ENCODE assay signal across 1 cellular context in the genomic region with DNA sequence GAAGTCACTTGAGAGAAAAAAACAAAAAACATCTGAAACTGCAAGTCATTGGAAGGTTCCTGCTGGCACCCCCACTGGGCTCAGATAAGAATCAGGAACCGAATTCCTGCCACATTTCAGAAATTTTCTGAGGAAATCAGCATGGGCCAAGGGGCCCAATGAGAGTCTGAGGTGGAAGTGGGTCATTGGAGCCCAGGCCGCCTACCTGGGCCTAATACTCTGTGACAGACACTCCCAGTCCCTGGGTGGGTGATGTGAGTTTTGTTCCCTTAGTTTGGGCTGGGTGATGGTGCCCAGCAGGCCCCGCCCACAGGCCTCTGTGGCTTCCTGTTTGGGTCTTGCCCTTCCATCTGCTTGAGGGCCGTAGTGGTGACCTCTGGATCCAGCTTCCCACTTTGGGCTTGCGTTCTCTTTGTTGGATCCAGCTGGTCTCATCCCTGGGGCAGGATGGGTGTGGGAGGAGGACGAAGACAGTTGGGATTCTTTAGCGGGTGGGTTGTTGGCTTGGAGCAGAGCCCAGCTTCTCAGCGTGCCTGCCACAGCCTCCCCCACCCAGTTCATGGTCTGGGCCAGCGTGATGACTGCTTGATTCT.
TF ChIP-seq lines count a peak whose summit lies in the region.

No MANE protein-coding gene starts in this region.

TF ChIP-seq in K562, 482 proteins besides CTCF, POLR2A, EP300 and RAD21 (continued from another document and continues in another):
- TF ChIP-seq, protein P1, sequence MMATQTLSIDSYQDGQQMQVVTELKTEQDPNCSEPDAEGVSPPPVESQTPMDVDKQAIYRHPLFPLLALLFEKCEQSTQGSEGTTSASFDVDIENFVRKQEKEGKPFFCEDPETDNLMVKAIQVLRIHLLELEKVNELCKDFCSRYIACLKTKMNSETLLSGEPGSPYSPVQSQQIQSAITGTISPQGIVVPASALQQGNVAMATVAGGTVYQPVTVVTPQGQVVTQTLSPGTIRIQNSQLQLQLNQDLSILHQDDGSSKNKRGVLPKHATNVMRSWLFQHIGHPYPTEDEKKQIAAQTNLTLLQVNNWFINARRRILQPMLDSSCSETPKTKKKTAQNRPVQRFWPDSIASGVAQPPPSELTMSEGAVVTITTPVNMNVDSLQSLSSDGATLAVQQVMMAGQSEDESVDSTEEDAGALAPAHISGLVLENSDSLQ (IDR thresholded peaks at IDR 0.05), result no peak
- TF ChIP-seq, protein P2, sequence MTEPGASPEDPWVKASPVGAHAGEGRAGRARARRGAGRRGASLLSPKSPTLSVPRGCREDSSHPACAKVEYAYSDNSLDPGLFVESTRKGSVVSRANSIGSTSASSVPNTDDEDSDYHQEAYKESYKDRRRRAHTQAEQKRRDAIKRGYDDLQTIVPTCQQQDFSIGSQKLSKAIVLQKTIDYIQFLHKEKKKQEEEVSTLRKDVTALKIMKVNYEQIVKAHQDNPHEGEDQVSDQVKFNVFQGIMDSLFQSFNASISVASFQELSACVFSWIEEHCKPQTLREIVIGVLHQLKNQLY (CRISPR knock-in tag; conservative IDR thresholded peaks at IDR 0.05), result no peak
- peak; percentile 69 for TF ChIP-seq GABPA (tag; conservative IDR thresholded peaks at IDR 0.05; ENCODE audit: low read depth)
- TF ChIP-seq, protein P3, sequence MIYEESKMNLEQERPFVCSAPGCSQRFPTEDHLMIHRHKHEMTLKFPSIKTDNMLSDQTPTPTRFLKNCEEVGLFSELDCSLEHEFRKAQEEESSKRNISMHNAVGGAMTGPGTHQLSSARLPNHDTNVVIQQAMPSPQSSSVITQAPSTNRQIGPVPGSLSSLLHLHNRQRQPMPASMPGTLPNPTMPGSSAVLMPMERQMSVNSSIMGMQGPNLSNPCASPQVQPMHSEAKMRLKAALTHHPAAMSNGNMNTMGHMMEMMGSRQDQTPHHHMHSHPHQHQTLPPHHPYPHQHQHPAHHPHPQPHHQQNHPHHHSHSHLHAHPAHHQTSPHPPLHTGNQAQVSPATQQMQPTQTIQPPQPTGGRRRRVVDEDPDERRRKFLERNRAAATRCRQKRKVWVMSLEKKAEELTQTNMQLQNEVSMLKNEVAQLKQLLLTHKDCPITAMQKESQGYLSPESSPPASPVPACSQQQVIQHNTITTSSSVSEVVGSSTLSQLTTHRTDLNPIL (CRISPR knock-in tag; IDR thresholded peaks at IDR 0.05), result no peak
- TF ChIP-seq RBM14 (IDR thresholded peaks at IDR 0.05; ENCODE audit: borderline replicate concordance, insufficient read depth, low read depth, low read length), result no peak
- no peak for TF ChIP-seq HNRNPL (IDR thresholded peaks at IDR 0.05; ENCODE audit: low read depth, low read length)
- TF ChIP-seq, protein P4, sequence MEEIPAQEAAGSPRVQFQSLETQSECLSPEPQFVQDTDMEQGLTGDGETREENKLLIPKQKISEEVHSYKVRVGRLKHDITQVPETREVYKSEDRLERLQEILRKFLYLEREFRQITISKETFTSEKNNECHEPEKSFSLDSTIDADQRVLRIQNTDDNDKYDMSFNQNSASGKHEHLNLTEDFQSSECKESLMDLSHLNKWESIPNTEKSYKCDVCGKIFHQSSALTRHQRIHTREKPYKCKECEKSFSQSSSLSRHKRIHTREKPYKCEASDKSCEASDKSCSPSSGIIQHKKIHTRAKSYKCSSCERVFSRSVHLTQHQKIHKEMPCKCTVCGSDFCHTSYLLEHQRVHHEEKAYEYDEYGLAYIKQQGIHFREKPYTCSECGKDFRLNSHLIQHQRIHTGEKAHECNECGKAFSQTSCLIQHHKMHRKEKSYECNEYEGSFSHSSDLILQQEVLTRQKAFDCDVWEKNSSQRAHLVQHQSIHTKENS (CRISPR knock-in tag; IDR thresholded peaks at IDR 0.05), result no peak
- TF ChIP-seq, protein P5, sequence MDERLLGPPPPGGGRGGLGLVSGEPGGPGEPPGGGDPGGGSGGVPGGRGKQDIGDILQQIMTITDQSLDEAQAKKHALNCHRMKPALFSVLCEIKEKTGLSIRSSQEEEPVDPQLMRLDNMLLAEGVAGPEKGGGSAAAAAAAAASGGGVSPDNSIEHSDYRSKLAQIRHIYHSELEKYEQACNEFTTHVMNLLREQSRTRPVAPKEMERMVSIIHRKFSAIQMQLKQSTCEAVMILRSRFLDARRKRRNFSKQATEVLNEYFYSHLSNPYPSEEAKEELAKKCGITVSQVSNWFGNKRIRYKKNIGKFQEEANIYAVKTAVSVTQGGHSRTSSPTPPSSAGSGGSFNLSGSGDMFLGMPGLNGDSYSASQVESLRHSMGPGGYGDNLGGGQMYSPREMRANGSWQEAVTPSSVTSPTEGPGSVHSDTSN (CRISPR knock-in tag; IDR thresholded peaks at IDR 0.05; ENCODE audit: low read depth), result no peak
- TF ChIP-seq, protein P5 (tag; conservative IDR thresholded peaks at IDR 0.05; ENCODE audit: low read depth), result no peak
- 0 out of 2 replicates have a peak, but pooled peaks have one; percentile 20 for TF ChIP-seq ATF7 (IDR thresholded peaks at IDR 0.05)
- no peak for TF ChIP-seq SIX5 (IDR thresholded peaks at IDR 0.05; ENCODE audit: borderline replicate concordance in 1 of 2, insufficient read depth in 1 of 2, low read depth in 1 of 2, low read length in 2 of 2)
- no peak for TF ChIP-seq ZNF561 (CRISPR knock-in tag; conservative IDR thresholded peaks at IDR 0.05)
- TF ChIP-seq, protein P6, sequence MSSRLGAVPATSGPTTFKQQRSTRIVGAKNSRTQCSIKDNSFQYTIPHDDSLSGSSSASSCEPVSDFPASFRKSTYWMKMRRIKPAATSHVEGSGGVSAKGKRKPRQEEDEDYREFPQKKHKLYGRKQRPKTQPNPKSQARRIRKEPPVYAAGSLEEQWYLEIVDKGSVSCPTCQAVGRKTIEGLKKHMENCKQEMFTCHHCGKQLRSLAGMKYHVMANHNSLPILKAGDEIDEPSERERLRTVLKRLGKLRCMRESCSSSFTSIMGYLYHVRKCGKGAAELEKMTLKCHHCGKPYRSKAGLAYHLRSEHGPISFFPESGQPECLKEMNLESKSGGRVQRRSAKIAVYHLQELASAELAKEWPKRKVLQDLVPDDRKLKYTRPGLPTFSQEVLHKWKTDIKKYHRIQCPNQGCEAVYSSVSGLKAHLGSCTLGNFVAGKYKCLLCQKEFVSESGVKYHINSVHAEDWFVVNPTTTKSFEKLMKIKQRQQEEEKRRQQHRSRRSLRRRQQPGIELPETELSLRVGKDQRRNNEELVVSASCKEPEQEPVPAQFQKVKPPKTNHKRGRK (tag; IDR thresholded peaks at IDR 0.05), result no peak
- TF ChIP-seq ZKSCAN8 (CRISPR knock-in tag; IDR thresholded peaks at IDR 0.05), result 0 out of 2 replicates have a peak, but pooled peaks have one; percentile 36
- no peak for TF ChIP-seq NFXL1 (CRISPR knock-in tag; IDR thresholded peaks at IDR 0.05)
- TF ChIP-seq, protein P7, sequence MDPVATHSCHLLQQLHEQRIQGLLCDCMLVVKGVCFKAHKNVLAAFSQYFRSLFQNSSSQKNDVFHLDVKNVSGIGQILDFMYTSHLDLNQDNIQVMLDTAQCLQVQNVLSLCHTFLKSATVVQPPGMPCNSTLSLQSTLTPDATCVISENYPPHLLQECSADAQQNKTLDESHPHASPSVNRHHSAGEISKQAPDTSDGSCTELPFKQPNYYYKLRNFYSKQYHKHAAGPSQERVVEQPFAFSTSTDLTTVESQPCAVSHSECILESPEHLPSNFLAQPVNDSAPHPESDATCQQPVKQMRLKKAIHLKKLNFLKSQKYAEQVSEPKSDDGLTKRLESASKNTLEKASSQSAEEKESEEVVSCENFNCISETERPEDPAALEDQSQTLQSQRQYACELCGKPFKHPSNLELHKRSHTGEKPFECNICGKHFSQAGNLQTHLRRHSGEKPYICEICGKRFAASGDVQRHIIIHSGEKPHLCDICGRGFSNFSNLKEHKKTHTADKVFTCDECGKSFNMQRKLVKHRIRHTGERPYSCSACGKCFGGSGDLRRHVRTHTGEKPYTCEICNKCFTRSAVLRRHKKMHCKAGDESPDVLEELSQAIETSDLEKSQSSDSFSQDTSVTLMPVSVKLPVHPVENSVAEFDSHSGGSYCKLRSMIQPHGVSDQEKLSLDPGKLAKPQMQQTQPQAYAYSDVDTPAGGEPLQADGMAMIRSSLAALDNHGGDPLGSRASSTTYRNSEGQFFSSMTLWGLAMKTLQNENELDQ (CRISPR knock-in tag; IDR thresholded peaks at IDR 0.05; ENCODE audit: borderline replicate concordance), result no peak
- no peak for TF ChIP-seq MTA2 (IDR thresholded peaks at IDR 0.05; ENCODE audit: low read depth)
- TF ChIP-seq, protein P8, sequence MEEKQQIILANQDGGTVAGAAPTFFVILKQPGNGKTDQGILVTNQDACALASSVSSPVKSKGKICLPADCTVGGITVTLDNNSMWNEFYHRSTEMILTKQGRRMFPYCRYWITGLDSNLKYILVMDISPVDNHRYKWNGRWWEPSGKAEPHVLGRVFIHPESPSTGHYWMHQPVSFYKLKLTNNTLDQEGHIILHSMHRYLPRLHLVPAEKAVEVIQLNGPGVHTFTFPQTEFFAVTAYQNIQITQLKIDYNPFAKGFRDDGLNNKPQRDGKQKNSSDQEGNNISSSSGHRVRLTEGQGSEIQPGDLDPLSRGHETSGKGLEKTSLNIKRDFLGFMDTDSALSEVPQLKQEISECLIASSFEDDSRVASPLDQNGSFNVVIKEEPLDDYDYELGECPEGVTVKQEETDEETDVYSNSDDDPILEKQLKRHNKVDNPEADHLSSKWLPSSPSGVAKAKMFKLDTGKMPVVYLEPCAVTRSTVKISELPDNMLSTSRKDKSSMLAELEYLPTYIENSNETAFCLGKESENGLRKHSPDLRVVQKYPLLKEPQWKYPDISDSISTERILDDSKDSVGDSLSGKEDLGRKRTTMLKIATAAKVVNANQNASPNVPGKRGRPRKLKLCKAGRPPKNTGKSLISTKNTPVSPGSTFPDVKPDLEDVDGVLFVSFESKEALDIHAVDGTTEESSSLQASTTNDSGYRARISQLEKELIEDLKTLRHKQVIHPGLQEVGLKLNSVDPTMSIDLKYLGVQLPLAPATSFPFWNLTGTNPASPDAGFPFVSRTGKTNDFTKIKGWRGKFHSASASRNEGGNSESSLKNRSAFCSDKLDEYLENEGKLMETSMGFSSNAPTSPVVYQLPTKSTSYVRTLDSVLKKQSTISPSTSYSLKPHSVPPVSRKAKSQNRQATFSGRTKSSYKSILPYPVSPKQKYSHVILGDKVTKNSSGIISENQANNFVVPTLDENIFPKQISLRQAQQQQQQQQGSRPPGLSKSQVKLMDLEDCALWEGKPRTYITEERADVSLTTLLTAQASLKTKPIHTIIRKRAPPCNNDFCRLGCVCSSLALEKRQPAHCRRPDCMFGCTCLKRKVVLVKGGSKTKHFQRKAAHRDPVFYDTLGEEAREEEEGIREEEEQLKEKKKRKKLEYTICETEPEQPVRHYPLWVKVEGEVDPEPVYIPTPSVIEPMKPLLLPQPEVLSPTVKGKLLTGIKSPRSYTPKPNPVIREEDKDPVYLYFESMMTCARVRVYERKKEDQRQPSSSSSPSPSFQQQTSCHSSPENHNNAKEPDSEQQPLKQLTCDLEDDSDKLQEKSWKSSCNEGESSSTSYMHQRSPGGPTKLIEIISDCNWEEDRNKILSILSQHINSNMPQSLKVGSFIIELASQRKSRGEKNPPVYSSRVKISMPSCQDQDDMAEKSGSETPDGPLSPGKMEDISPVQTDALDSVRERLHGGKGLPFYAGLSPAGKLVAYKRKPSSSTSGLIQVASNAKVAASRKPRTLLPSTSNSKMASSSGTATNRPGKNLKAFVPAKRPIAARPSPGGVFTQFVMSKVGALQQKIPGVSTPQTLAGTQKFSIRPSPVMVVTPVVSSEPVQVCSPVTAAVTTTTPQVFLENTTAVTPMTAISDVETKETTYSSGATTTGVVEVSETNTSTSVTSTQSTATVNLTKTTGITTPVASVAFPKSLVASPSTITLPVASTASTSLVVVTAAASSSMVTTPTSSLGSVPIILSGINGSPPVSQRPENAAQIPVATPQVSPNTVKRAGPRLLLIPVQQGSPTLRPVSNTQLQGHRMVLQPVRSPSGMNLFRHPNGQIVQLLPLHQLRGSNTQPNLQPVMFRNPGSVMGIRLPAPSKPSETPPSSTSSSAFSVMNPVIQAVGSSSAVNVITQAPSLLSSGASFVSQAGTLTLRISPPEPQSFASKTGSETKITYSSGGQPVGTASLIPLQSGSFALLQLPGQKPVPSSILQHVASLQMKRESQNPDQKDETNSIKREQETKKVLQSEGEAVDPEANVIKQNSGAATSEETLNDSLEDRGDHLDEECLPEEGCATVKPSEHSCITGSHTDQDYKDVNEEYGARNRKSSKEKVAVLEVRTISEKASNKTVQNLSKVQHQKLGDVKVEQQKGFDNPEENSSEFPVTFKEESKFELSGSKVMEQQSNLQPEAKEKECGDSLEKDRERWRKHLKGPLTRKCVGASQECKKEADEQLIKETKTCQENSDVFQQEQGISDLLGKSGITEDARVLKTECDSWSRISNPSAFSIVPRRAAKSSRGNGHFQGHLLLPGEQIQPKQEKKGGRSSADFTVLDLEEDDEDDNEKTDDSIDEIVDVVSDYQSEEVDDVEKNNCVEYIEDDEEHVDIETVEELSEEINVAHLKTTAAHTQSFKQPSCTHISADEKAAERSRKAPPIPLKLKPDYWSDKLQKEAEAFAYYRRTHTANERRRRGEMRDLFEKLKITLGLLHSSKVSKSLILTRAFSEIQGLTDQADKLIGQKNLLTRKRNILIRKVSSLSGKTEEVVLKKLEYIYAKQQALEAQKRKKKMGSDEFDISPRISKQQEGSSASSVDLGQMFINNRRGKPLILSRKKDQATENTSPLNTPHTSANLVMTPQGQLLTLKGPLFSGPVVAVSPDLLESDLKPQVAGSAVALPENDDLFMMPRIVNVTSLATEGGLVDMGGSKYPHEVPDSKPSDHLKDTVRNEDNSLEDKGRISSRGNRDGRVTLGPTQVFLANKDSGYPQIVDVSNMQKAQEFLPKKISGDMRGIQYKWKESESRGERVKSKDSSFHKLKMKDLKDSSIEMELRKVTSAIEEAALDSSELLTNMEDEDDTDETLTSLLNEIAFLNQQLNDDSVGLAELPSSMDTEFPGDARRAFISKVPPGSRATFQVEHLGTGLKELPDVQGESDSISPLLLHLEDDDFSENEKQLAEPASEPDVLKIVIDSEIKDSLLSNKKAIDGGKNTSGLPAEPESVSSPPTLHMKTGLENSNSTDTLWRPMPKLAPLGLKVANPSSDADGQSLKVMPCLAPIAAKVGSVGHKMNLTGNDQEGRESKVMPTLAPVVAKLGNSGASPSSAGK (IDR thresholded peaks at IDR 0.05), result no peak
- TF ChIP-seq MCM2 (IDR thresholded peaks at IDR 0.05; ENCODE audit: low read depth), result no peak
- TF ChIP-seq MCM5 (IDR thresholded peaks at IDR 0.05; ENCODE audit: low read depth), result no peak
- TF ChIP-seq SPI1 (IDR thresholded peaks at IDR 0.05; ENCODE audit: borderline replicate concordance, low read depth, low read length), result no peak
- TF ChIP-seq POLR2AphosphoS2 (IDR thresholded peaks at IDR 0.05; ENCODE audit: low read length), result no peak
- TF ChIP-seq HNRNPK (IDR thresholded peaks at IDR 0.05; ENCODE audit: low read depth, low read length, poor library complexity, severe bottlenecking), result no peak
- peak; percentile 19; the same call in 1 of the 2 replicates for TF ChIP-seq MAFK (IDR thresholded peaks at IDR 0.05; ENCODE audit: low read length)
- no peak for TF ChIP-seq BMI1 (IDR thresholded peaks at IDR 0.05; ENCODE audit: low read length)
